Comparison of ENCODE assay signal across 10 cellular contexts in genomic region chr6:134318396-134319281, GRCh38. TPM values are rescaled to one million over a fixed set of nuclear protein-coding genes. Genes with fewer than 3 reads are reported as not detected.
A peak's percentile ranks its signal among the peaks of the same experiment; 100 is the strongest.
DNase-seq lines count a peak whose midpoint lies in the region; ATAC-seq and TF ChIP-seq lines count a peak whose summit lies in the region.
"Had no signal": no experiment of that assay in that cellular context is flagged by ENCODE, and none has a peak within 500 bp of the region (broad histone marks: within the 10 kb centered on the region; RNA-seq: fewer than 3 reads in every experiment).

No MANE protein-coding gene starts in this region.

- peak overlapping the region in 8 of 10 donors; percentile 41 to 74 (median 65) for H3K4me3 ChIP-seq in heart right ventricle
- peak overlapping the region; percentile 77 for H3K4me3 ChIP-seq in adipocyte (ENCODE audit: low read length)
- H3K4me3 ChIP-seq in iPS-20b (ENCODE audit: low read length) = peak overlapping the region; percentile 78
- peak overlapping the region in 2 of 4 donors; percentile 35 to 58 for H3K4me3 ChIP-seq in tibial nerve

- intact Hi-C loops in heart right ventricle (cut with DNase I) = loop anchor here in 1 of 10 donors (10.0 kb wide), 1 partner anchor 134 kb away; no protein-coding TSS in a partner anchor
- intact Hi-C loops in left cardiac atrium (cut with DNase I) = no loop called here

- H3K9me3 ChIP-seq in heart right ventricle = peaks cover 0 to 7% (median 0%) of the 10 kb centered on the region in 11 donors
- H3K9me3 ChIP-seq in adipocyte (ENCODE audit: control insufficient read depth, low read length) = no peaks in the 10 kb centered on the region
- H3K9me3 ChIP-seq in iPS-20b (ENCODE audit: insufficient read depth, low read depth, low read length) = no peaks in the 10 kb centered on the region
- H3K9me3 ChIP-seq in tibial nerve = no peaks in the 10 kb centered on the region
- H3K9me3 ChIP-seq: Caco-2 had no signal

- 56 to 63% methylated on average over 5 of the region's 5 CpGs for WGBS in heart right ventricle, 2 donors
- 47 to 50% methylated on average over 5 of the region's 5 CpGs for WGBS in tibial nerve, 2 donors

- DNase-seq in heart right ventricle (no peak), left cardiac atrium (no peak), adipocyte (ENCODE audit: low read depth) (no peak), tibial nerve (ENCODE audit: low spot score in 2 of 2) (no peak), NCI-H2029 treated with DMSO at 0.1 percent for 48 hours (lab: John Stamatoyannopoulos, UW) (no peak)
- DNase-seq in activated effector memory CD4-positive, alpha-beta T cell treated with Interleukin-2 at 50 U/mL for 16 hours = no peak
- no peak for DNase-seq in stimulated activated naive CD4-positive, alpha-beta T cell (lab: John Stamatoyannopoulos, UW)
- DNase-seq: activated effector memory CD4-positive, alpha-beta T cell treated with anti-CD3 and anti-CD28 coated beads, Interleukin-2, amount 50 U/mL, for 16 hours had no signal

- ATAC-seq in heart right ventricle (no peak), left cardiac atrium (no peak)

- H3K4me1 ChIP-seq in heart right ventricle (peaks cover 0 to 23% (median 14%) of the 10 kb centered on the region in 9 donors), adipocyte (ENCODE audit: control insufficient read depth, insufficient read depth, low read length) (peaks cover 10% of the 10 kb centered on the region), iPS-20b (ENCODE audit: insufficient read depth, low read length) (peaks cover under 1% of the 10 kb centered on the region; the same call in 1 of the 2 replicates), tibial nerve (peaks cover 0 to 22% (median 3%) of the 10 kb centered on the region in 4 donors)

- peak overlapping the region in 2 of 10 donors; percentile 44 to 59 for H3K27ac ChIP-seq in heart right ventricle
- no peak overlapping the region for H3K27ac ChIP-seq in iPS-20b (ENCODE audit: low read length)
- peak overlapping the region in 3 of 4 donors; percentile 5 to 82 (median 73) for H3K27ac ChIP-seq in tibial nerve

- H3K9ac ChIP-seq in adipocyte (ENCODE audit: low read length) (no peak overlapping the region), iPS-20b (ENCODE audit: low read depth, low read length) (no peak overlapping the region; the same call in 1 of the 2 replicates)

- H3K27me3 ChIP-seq in heart right ventricle = peaks cover 0 to 25% (median 3%) of the 10 kb centered on the region in 7 donors
- H3K27me3 ChIP-seq in adipocyte (replicated peaks; ENCODE audit: control insufficient read depth, insufficient read depth, low read length) = peaks cover 9% of the 10 kb centered on the region
- H3K27me3 ChIP-seq in iPS-20b (ENCODE audit: insufficient read depth, low read length) = peaks cover 30% of the 10 kb centered on the region
- no peaks in the 10 kb centered on the region for H3K27me3 ChIP-seq in tibial nerve

- H3K36me3 ChIP-seq in heart right ventricle (no peaks in the 10 kb centered on the region), adipocyte (ENCODE audit: control insufficient read depth, insufficient read depth, low read length, severe bottlenecking) (no peaks in the 10 kb centered on the region), iPS-20b (ENCODE audit: insufficient read depth, low read depth, low read length) (no peaks in the 10 kb centered on the region), tibial nerve (no peaks in the 10 kb centered on the region)

- TF ChIP-seq EP300 in tibial nerve (IDR thresholded peaks at IDR 0.05) = no peak

- no peak for TF ChIP-seq POLR2A in tibial nerve (IDR thresholded peaks at IDR 0.05)

- TF ChIP-seq CTCF in heart right ventricle (IDR thresholded peaks at IDR 0.05) (no peak), tibial nerve (IDR thresholded peaks at IDR 0.05) (no peak)

RNA-seq across cellular contexts. Expression of gene SGK1, which starts 0.7 kb away (rescaled TPM):
- total RNA-seq in heart right ventricle = 100 to 1,000 TPM in 1 of 10 donors, 10 to 100 TPM in 9; 22.5 to 140 (median 39.6) TPM
- polyA plus RNA-seq in heart right ventricle = 10 to 100 TPM; 42.8 to 48.4 TPM
- total RNA-seq in left cardiac atrium = 100 to 1,000 TPM in 1 of 2 donors, 10 to 100 TPM in 1; 42.3 to 104 TPM
- 100 to 1,000 TPM; 103 to 127 (median 116) TPM for total RNA-seq in tibial nerve
